Comparison of ENCODE assay signal across 19 cellular contexts in genomic region chr15:75929799-75930565, GRCh38. TPM values are rescaled to one million over a fixed set of nuclear protein-coding genes. Genes with fewer than 3 reads are reported as not detected.
A peak's percentile ranks its signal among the peaks of the same experiment; 100 is the strongest.
DNase-seq lines count a peak whose midpoint lies in the region; ATAC-seq and TF ChIP-seq lines count a peak whose summit lies in the region.
"Had no signal": no experiment of that assay in that cellular context is flagged by ENCODE, and none has a peak within 500 bp of the region (broad histone marks: within the 10 kb centered on the region; RNA-seq: fewer than 3 reads in every experiment).

No MANE protein-coding gene starts in this region.

- peak overlapping the region; percentile 18; the same call in 1 of the 2 replicates for H3K27ac ChIP-seq in MM.1S (ENCODE audit: low read length)
- H3K27ac ChIP-seq: prostate gland, skin epidermis, vagina had no signal

- POLR2A ChIA-PET in activated CD4-positive, alpha-beta T cell treated with anti-CD3 and anti-CD28 coated beads, Interleukin-2, amount 10 ng/mL, durations not matched to agents 7 days and 5 days (lab: Charles Lee), result interaction anchor here (0.6 kb wide), 1 partner anchor 11 kb away, joined by 3 read pairs; no protein-coding TSS in a partner anchor

- H3K4me1 ChIP-seq in MM.1S (ENCODE audit: low read length), result peaks cover 25% of the 10 kb centered on the region
- H3K4me1 ChIP-seq: prostate gland, vagina had no signal

- H3F3A ChIP-seq in MM.1S (ENCODE audit: insufficient read depth, low read length), result peaks cover 12% of the 10 kb centered on the region

- H3K9me2 ChIP-seq in MM.1S (replicated peaks; ENCODE audit: insufficient read depth, low read length), result no peaks in the 10 kb centered on the region

- no peak overlapping the region for H3K4me3 ChIP-seq in MM.1S (ENCODE audit: low read length)
- H3K4me3 ChIP-seq: prostate gland, skin epidermis, vagina had no signal

- H3K27me3 ChIP-seq in MM.1S (replicated peaks; ENCODE audit: insufficient read depth, low read length), result no peaks in the 10 kb centered on the region
- H3K27me3 ChIP-seq: vagina had no signal

- H4K20me1 ChIP-seq in MM.1S (ENCODE audit: insufficient read depth, low read length), result no peaks in the 10 kb centered on the region

- no peaks in the 10 kb centered on the region for H3K27me3 Mint-ChIP-seq in activated CD4-positive, alpha-beta T cell treated with anti-CD3 and anti-CD28 coated beads, Interleukin-2, amount 10 ng/mL, durations not matched to agents 7 days and 5 days
- no peaks in the 10 kb centered on the region for H3K27me3 Mint-ChIP-seq in activated T-helper 17 cell treated with anti-CD3 and anti-CD28 coated beads, Interleukin-2, amount 50 U/mL, for 72 hours
- H3K27me3 Mint-ChIP-seq in immature natural killer cell (ENCODE audit: low read depth in 3 of 3), result peaks cover 0 to 2% (median 2%) of the 10 kb centered on the region in 3 donors
- H3K27me3 Mint-ChIP-seq: CD4-positive, CD25-positive, alpha-beta regulatory T cell had no signal

- H3K27ac Mint-ChIP-seq in activated CD4-positive, alpha-beta T cell treated with anti-CD3 and anti-CD28 coated beads, Interleukin-2, amount 10 ng/mL, durations not matched to agents 7 days and 5 days, result peak overlapping the region; percentile 4
- no peak overlapping the region for H3K27ac Mint-ChIP-seq in activated T-helper 17 cell treated with anti-CD3 and anti-CD28 coated beads, Interleukin-2, amount 50 U/mL, for 72 hours
- peak overlapping the region; percentile 29 to 84 (median 37) for H3K27ac Mint-ChIP-seq in immature natural killer cell
- H3K27ac Mint-ChIP-seq: CD4-positive, CD25-positive, alpha-beta regulatory T cell had no signal

- H3K36me3 Mint-ChIP-seq in activated CD4-positive, alpha-beta T cell treated with anti-CD3 and anti-CD28 coated beads, Interleukin-2, amount 10 ng/mL, durations not matched to agents 7 days and 5 days (ENCODE audit: low read depth), result peaks cover 41% of the 10 kb centered on the region
- H3K36me3 Mint-ChIP-seq in activated T-helper 17 cell treated with anti-CD3 and anti-CD28 coated beads, Interleukin-2, amount 50 U/mL, for 72 hours (ENCODE audit: low read depth), result peaks cover 91% of the 10 kb centered on the region
- H3K36me3 Mint-ChIP-seq in immature natural killer cell, result peaks cover 11 to 39% (median 16%) of the 10 kb centered on the region in 3 donors

- ATAC-seq in activated T-helper 17 cell treated with anti-CD3 and anti-CD28 coated beads, Interleukin-2, amount 50 U/mL, for 72 hours (replicated peaks), result peak; percentile 39
- ATAC-seq in GM18861 (IDR thresholded peaks at IDR 0.05; ENCODE audit: unreplicated experiment), result no peak

- H3K79me2 ChIP-seq in MM.1S (ENCODE audit: low read length), result no peaks in the 10 kb centered on the region

- H3K9me3 ChIP-seq in MM.1S (replicated peaks; ENCODE audit: insufficient read depth, low read length), result no peaks in the 10 kb centered on the region
- H3K9me3 ChIP-seq: prostate gland, vagina had no signal

- no peak for DNase-seq in activated CD4-positive, alpha-beta T cell treated with anti-CD3 and anti-CD28 coated beads, Interleukin-2, amount 10 ng/mL, durations not matched to agents 7 days and 5 days
- DNase-seq in activated CD4-positive, alpha-beta T cell treated with anti-CD3 and anti-CD28 coated beads, Interleukin-2, amount 50 U/mL, for 48 hours, result no peak
- DNase-seq in MM.1S (peak; percentile 77), immature natural killer cell (no peak), glomerular visceral epithelial cell (ENCODE audit: extremely low spot score) (no peak), NCI-H446 treated with DMSO at 0.1 percent for 48 hours (lab: John Stamatoyannopoulos, UW) (no peak)
- DNase-seq: amygdala; CD4-positive, CD25-positive, alpha-beta regulatory T cell; cerebellar nuclear complex; foreskin fibroblast; hypothalamus; NCI-H2029 treated with DMSO at 0.1 percent for 48 hours; NK-92 treated with Interleukin-12 subunit alpha and Interleukin-12 subunit beta, amount 100 ng/mL, for 24 hours; stimulated activated CD4-positive, alpha-beta T cell treated with anti-CD3 and anti-CD28 coated beads, Interleukin-4, amount 100 ng/mL, for 24 hours had no signal

- TF ChIP-seq CTCF in MM.1S (IDR thresholded peaks at IDR 0.05; ENCODE audit: low read length), result no peak

- H3K4me2 ChIP-seq in MM.1S (ENCODE audit: low read depth, low read length), result peak overlapping the region; percentile 42; the same call in 1 of the 2 replicates

- peaks cover 27% of the 10 kb centered on the region for H3K4me1 Mint-ChIP-seq in activated CD4-positive, alpha-beta T cell treated with anti-CD3 and anti-CD28 coated beads, Interleukin-2, amount 10 ng/mL, durations not matched to agents 7 days and 5 days
- peaks cover 13% of the 10 kb centered on the region for H3K4me1 Mint-ChIP-seq in activated T-helper 17 cell treated with anti-CD3 and anti-CD28 coated beads, Interleukin-2, amount 50 U/mL, for 72 hours
- peaks cover 40 to 65% of the 10 kb centered on the region in 2 donors for H3K4me1 Mint-ChIP-seq in immature natural killer cell

- no peak overlapping the region for H2AFZ ChIP-seq in MM.1S (ENCODE audit: low read length)

- CTCF ChIA-PET in activated CD4-positive, alpha-beta T cell treated with anti-CD3 and anti-CD28 coated beads, Interleukin-2, amount 10 ng/mL, durations not matched to agents 7 days and 5 days (lab: Charles Lee), result interaction anchor here (0.7 to 1.5 kb wide), 2 partner anchors 14 to 15 kb away, joined by 4 to 5 read pairs; no protein-coding TSS in a partner anchor

- H3K4me3 Mint-ChIP-seq in activated CD4-positive, alpha-beta T cell treated with anti-CD3 and anti-CD28 coated beads, Interleukin-2, amount 10 ng/mL, durations not matched to agents 7 days and 5 days, result no peak overlapping the region
- H3K4me3 Mint-ChIP-seq in activated T-helper 17 cell treated with anti-CD3 and anti-CD28 coated beads, Interleukin-2, amount 50 U/mL, for 72 hours, result no peak overlapping the region
- H3K4me3 Mint-ChIP-seq in immature natural killer cell, result peak overlapping the region in 4 of 5 donors; percentile 3 to 45 (median 13)
- H3K4me3 Mint-ChIP-seq: CD4-positive, CD25-positive, alpha-beta regulatory T cell had no signal

- H3K9ac ChIP-seq in MM.1S (ENCODE audit: low read length), result no peak overlapping the region

- no peaks in the 10 kb centered on the region for H3K9me3 Mint-ChIP-seq in activated CD4-positive, alpha-beta T cell treated with anti-CD3 and anti-CD28 coated beads, Interleukin-2, amount 10 ng/mL, durations not matched to agents 7 days and 5 days
- H3K9me3 Mint-ChIP-seq in activated T-helper 17 cell treated with anti-CD3 and anti-CD28 coated beads, Interleukin-2, amount 50 U/mL, for 72 hours, result no peaks in the 10 kb centered on the region
- H3K9me3 Mint-ChIP-seq in immature natural killer cell, result no peaks in the 10 kb centered on the region
- H3K9me3 Mint-ChIP-seq: CD4-positive, CD25-positive, alpha-beta regulatory T cell had no signal

- 0 out of 2 replicates have a peak, but pooled peaks cover 3% of the 10 kb centered on the region for H3K36me3 ChIP-seq in MM.1S (replicated peaks; ENCODE audit: insufficient read depth, low read length)

RNA-seq across cellular contexts. Expression of gene FBXO22, which starts 26.3 kb away (rescaled TPM):
- total RNA-seq in activated CD4-positive, alpha-beta T cell treated with anti-CD3 and anti-CD28 coated beads, Interleukin-2, amount 10 ng/mL, durations not matched to agents 7 days and 5 days, result 10 to 100 TPM; 33.2 to 33.7 TPM
- 10 to 100 TPM; 36.8 to 55.1 TPM for total RNA-seq in activated T-helper 17 cell treated with anti-CD3 and anti-CD28 coated beads, Interleukin-2, amount 50 U/mL, for 72 hours
- polyA plus RNA-seq in immature natural killer cell, result 10 to 100 TPM; 11.5 to 13.8 (median 12.7) TPM

Comparison
In these comparisons a context has a peak if more than half of its experiments do, and no peak if none do; other contexts are left out.
1. H3K4me3 Mint-ChIP-seq: peak in immature natural killer cell (4 of 5); none in activated CD4-positive, alpha-beta T cell treated with anti-CD3 and anti-CD28 coated beads, Interleukin-2, amount 10 ng/mL, durations not matched to agents 7 days and 5 days (single experiment) and activated T-helper 17 cell treated with anti-CD3 and anti-CD28 coated beads, Interleukin-2, amount 50 U/mL, for 72 hours (single experiment).